Comparison of ENCODE assay signal across 20 cellular contexts in the genomic region with DNA sequence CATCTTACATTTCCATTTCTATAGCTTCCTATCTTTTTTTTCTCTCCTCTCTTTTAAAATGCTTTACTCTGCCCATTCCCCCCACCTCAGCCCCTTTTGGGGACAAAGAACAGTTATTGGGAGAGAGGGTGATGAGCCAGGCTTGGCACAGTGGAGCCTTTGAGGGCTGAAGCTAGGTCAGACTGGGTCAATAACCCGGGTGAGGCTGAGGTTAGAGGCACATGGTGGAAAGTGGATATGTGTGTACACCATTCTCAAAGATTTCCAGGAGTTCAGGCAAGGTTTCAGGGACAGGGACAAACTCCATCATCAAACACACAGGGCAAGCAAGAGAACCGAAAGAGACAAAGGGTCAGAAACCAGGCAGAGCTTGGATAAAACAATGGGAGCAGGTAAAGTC. TPM values are rescaled to one million over a fixed set of nuclear protein-coding genes. Genes with fewer than 3 reads are reported as not detected.
"Had no signal": no experiment of that assay in that cellular context is flagged by ENCODE, and none has a peak within 500 bp of the region (broad histone marks: within the 10 kb centered on the region; RNA-seq: fewer than 3 reads in every experiment).

No MANE protein-coding gene starts in this region.

- H3K27ac Mint-ChIP-seq: endodermal cell; memory B cell; mesothelial cell of epicardium; natural killer cell treated with Interleukin-12 subunit alpha and Interleukin-12 subunit beta and Interleukin-15 and Interleukin-18, amount 100 ng/mL, for 72 hours; type B pancreatic cell had no signal

- H3K4me1 ChIP-seq: colonic mucosa, foreskin keratinocyte, lower lobe of right lung, sigmoid colon, suprapubic skin, thyroid gland had no signal

- H3K9me3 Mint-ChIP-seq: memory B cell, type B pancreatic cell had no signal

- H3K27me3 Mint-ChIP-seq: memory B cell, type B pancreatic cell had no signal

- H3K4me1 Mint-ChIP-seq: mesothelial cell of epicardium had no signal

- H3K4me3 ChIP-seq: colonic mucosa, heart left ventricle, lower lobe of right lung, sigmoid colon, skin epidermis, suprapubic skin, thyroid gland had no signal

- H3K27ac ChIP-seq: colonic mucosa, foreskin keratinocyte, heart left ventricle, lower lobe of right lung, neutrophil, sigmoid colon, skin epidermis, suprapubic skin, thyroid gland had no signal

- H3K36me3 ChIP-seq: colonic mucosa, lower lobe of right lung, neutrophil, sigmoid colon, suprapubic skin, thyroid gland had no signal

- H3K4me3 Mint-ChIP-seq: memory B cell; mesothelial cell of epicardium; natural killer cell treated with Interleukin-12 subunit alpha and Interleukin-12 subunit beta and Interleukin-15 and Interleukin-18, amount 100 ng/mL, for 72 hours; type B pancreatic cell had no signal

- H3K9me3 ChIP-seq: colonic mucosa, heart left ventricle, lower lobe of right lung, neutrophil, sigmoid colon, suprapubic skin, thyroid gland had no signal

- DNase-seq: colonic mucosa; effector CD4-positive, alpha-beta T cell; endodermal cell; erythroblast; foreskin keratinocyte; heart left ventricle; hippocampal formation; kidney glomerular epithelial cell; lower lobe of right lung; sigmoid colon; stimulated activated naive CD8-positive, alpha-beta T cell treated with anti-CD3 and anti-CD28 coated beads, Interleukin-15, Interleukin-2, amounts not matched to agents 100 U/mL and 50 U/mL, for 24 hours; thyroid gland had no signal

- H3K27me3 ChIP-seq: colonic mucosa, foreskin keratinocyte, heart left ventricle, neutrophil, sigmoid colon, suprapubic skin, thyroid gland had no signal

- ATAC-seq: foreskin keratinocyte; heart left ventricle; lower lobe of right lung; natural killer cell treated with Interleukin-12 subunit alpha and Interleukin-12 subunit beta and Interleukin-15 and Interleukin-18, amount 100 ng/mL, for 72 hours; stimulated activated naive CD8-positive, alpha-beta T cell treated with anti-CD3 and anti-CD28 coated beads, Interleukin-15, Interleukin-2, amounts not matched to agents 100 U/mL and 50 U/mL, for 24 hours had no signal

- H3K36me3 Mint-ChIP-seq: mesothelial cell of epicardium, type B pancreatic cell had no signal

RNA-seq across cellular contexts. Expression of a gene that starts 11.5 kb away (rescaled TPM):
- total RNA-seq: foreskin keratinocyte, lower lobe of right lung, pulmonary artery endothelial cell had no signal
